In the genomic region with DNA sequence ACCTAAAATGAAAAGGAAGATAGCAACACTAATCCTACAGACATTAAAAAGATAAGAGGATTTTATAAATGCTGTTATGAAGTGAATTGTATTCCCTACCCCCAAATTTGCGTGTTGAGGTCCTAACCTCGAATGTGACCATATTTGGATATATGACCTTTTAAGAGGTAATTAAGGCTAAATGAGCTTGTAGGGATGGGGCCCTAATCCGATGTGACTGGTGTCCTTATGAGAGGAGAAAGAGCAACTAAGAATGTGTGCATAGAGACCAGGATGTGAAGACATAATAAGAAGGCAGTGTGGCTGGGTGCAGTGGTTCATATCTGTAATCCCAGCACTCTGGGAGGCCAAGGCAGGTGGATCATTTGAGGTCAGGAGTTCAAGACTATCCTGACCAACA, we compare ENCODE assay signal across 1 cellular context.
TF ChIP-seq lines count a peak whose summit lies in the region.

No MANE protein-coding gene starts in this region.

TF ChIP-seq in HepG2, 621 proteins besides CTCF, POLR2A, EP300 and RAD21 (continued from another document):
- TF ChIP-seq, protein P1, sequence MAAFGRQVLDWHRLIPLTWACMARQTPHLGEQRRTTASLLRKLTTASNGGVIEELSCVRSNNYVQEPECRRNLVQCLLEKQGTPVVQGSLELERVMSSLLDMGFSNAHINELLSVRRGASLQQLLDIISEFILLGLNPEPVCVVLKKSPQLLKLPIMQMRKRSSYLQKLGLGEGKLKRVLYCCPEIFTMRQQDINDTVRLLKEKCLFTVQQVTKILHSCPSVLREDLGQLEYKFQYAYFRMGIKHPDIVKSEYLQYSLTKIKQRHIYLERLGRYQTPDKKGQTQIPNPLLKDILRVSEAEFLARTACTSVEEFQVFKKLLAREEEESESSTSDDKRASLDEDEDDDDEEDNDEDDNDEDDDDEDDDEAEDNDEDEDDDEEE (CRISPR knock-in tag; IDR thresholded peaks at IDR 0.05), result no peak
TF ChIP-seq in HepG2: peak in this region for 1.
